In genomic region chr6:79762370-79762769, GRCh38 we compare ENCODE assay signal across 12 cellular contexts.
DNase-seq lines count a peak whose midpoint lies in the region; TF ChIP-seq lines count a peak whose summit lies in the region.
"Had no signal": no experiment of that assay in that cellular context is flagged by ENCODE, and none has a peak within 500 bp of the region (broad histone marks: within the 10 kb centered on the region; RNA-seq: fewer than 3 reads in every experiment).

No MANE protein-coding gene starts in this region.

- CTCF ChIA-PET in PC-9 (lab: Charles Lee), result no interaction called here

- peak; percentile 41 for DNase-seq in NCI-H2107 treated with DMSO at 0.1 percent for 48 hours (lab: John Stamatoyannopoulos, UW; ENCODE audit: unreplicated experiment)
- DNase-seq in NCI-H2107 (lab: John Stamatoyannopoulos, UW), result no peak
- peak; percentile 40 for DNase-seq in NCI-H524 treated with DMSO at 0.1 percent for 48 hours (lab: John Stamatoyannopoulos, UW)
- peak; percentile 25 for DNase-seq in epithelial cell of proximal tubule (ENCODE audit: low read depth)
- DNase-seq in renal cortical epithelial cell (ENCODE audit: low read depth), result peak; percentile 30
- no peak for DNase-seq in PC-9
- DNase-seq in sigmoid colon, result no peak
- no peak for DNase-seq in HuH-7.5 (ENCODE audit: low spot score)
- DNase-seq: activated T-cell treated with anti-CD3 and anti-CD28 coated beads, Interleukin-2, amount 50 U/mL, for 1 hour; psoas muscle; T-helper 2 cell had no signal

- BruUV-seq in PC-9 (replicated peaks; lab: Mats Ljungman, UMichigan), result no TSS peak

- no peak overlapping the region for H3K4me3 ChIP-seq in epithelial cell of proximal tubule (ENCODE audit: low read depth, low read length)
- H3K4me3 ChIP-seq in PC-9, result no peak overlapping the region
- no peak overlapping the region for H3K4me3 ChIP-seq in sigmoid colon
- H3K4me3 ChIP-seq: coronary artery, psoas muscle had no signal

- intact Hi-C loops in PC-9 (cut with micrococcal nuclease; ENCODE audit: unreplicated experiment), result no loop called here
- intact Hi-C loops in sigmoid colon (cut with DNase I), result no loop called here

- TF ChIP-seq EP300 in sigmoid colon (IDR thresholded peaks at IDR 0.05), result no peak

- no peak overlapping the region for H3K4me2 ChIP-seq in PC-9

- 32 to 37% methylated on average over 3 of the region's 3 CpGs for WGBS in sigmoid colon, 2 donors

- H2AFZ ChIP-seq in PC-9, result no peak overlapping the region

- H3K9me3 ChIP-seq in PC-9 (ENCODE audit: insufficient read depth, low read depth) (no peaks in the 10 kb centered on the region), sigmoid colon (no peaks in the 10 kb centered on the region)

- no peaks in the 10 kb centered on the region for H4K20me1 ChIP-seq in PC-9 (ENCODE audit: insufficient read depth)

- no peaks in the 10 kb centered on the region for H3F3A ChIP-seq in PC-9 (ENCODE audit: insufficient read depth, low read depth)

- no peaks in the 10 kb centered on the region for H3K79me2 ChIP-seq in PC-9 (ENCODE audit: low read depth)

- POLR2A ChIA-PET in PC-9 (lab: Charles Lee; ENCODE audit: unreplicated experiment), result no interaction called here

- TF ChIP-seq POLR2A in sigmoid colon (IDR thresholded peaks at IDR 0.05), result no peak

- H3K36me3 ChIP-seq in PC-9 (ENCODE audit: low read depth), result no peaks in the 10 kb centered on the region
- no peaks in the 10 kb centered on the region for H3K36me3 ChIP-seq in sigmoid colon

- H3K27ac ChIP-seq in PC-9, result no peak overlapping the region
- no peak overlapping the region for H3K27ac ChIP-seq in sigmoid colon
- H3K27ac ChIP-seq: coronary artery, psoas muscle had no signal

- H3K9me2 ChIP-seq in PC-9 (ENCODE audit: insufficient read depth), result no peaks in the 10 kb centered on the region

- no peaks in the 10 kb centered on the region for H3K4me1 ChIP-seq in PC-9 (replicated peaks; ENCODE audit: insufficient read depth)
- H3K4me1 ChIP-seq in sigmoid colon, result no peaks in the 10 kb centered on the region
- H3K4me1 ChIP-seq: psoas muscle had no signal

- H3K27me3 ChIP-seq in PC-9 (ENCODE audit: insufficient read depth, low read depth) (no peaks in the 10 kb centered on the region), sigmoid colon (no peaks in the 10 kb centered on the region)

- TF ChIP-seq CTCF in epithelial cell of proximal tubule (conservative IDR thresholded peaks at IDR 0.05; ENCODE audit: low read depth, low read length) (peak; percentile 69), PC-9 (conservative IDR thresholded peaks at IDR 0.05) (no peak; the same call in 1 of the 2 replicates), sigmoid colon (IDR thresholded peaks at IDR 0.05) (no peak)

Comparison
In these comparisons a context has a peak if more than half of its experiments do, and no peak if none do; other contexts are left out.
1. DNase-seq: peak in NCI-H2107 treated with DMSO at 0.1 percent for 48 hours (single experiment), NCI-H524 treated with DMSO at 0.1 percent for 48 hours (single experiment), epithelial cell of proximal tubule (single experiment) and renal cortical epithelial cell (single experiment); none in NCI-H2107 (single experiment), PC-9 (0 of 2), sigmoid colon (single experiment) and HuH-7.5 (single experiment).